8 cellular contexts compared by ENCODE assay signal in genomic region chr1:18948913-18949688, GRCh38. TPM values are rescaled to one million over a fixed set of nuclear protein-coding genes. Genes with fewer than 3 reads are reported as not detected.
A peak's percentile ranks its signal among the peaks of the same experiment; 100 is the strongest.
DNase-seq lines count a peak whose midpoint lies in the region; ATAC-seq and TF ChIP-seq lines count a peak whose summit lies in the region.

No MANE protein-coding gene starts in this region.

- H3K27me3 Mint-ChIP-seq in T-helper 2 cell treated with Interferon-gamma antibody and Interleukin-4, amounts not matched to agents 5 μg/mL and 100 μg/mL, for 36 hours (ENCODE audit: low read depth), result no peaks in the 10 kb centered on the region

- H3K27ac ChIP-seq in right lobe of liver (peak overlapping the region; percentile 66 to 84 (median 82)), thymus (ENCODE audit: low read depth) (peak overlapping the region; percentile 8)

- H3K4me3 Mint-ChIP-seq in T-helper 2 cell treated with Interferon-gamma antibody and Interleukin-4, amounts not matched to agents 5 μg/mL and 100 μg/mL, for 36 hours, result peak overlapping the region; percentile 78

- intact Hi-C loops in right lobe of liver (cut with DNase I), result no loop called here

- H3K36me3 ChIP-seq in right lobe of liver, result no peaks in the 10 kb centered on the region
- H3K36me3 ChIP-seq in thymus (ENCODE audit: control insufficient read depth, insufficient read depth), result no peaks in the 10 kb centered on the region

- H3K9me3 Mint-ChIP-seq in T-helper 2 cell treated with Interferon-gamma antibody and Interleukin-4, amounts not matched to agents 5 μg/mL and 100 μg/mL, for 36 hours, result no peaks in the 10 kb centered on the region

- H3K4me1 ChIP-seq in right lobe of liver (peaks cover 0 to 71% (median 30%) of the 10 kb centered on the region in 4 donors), thymus (ENCODE audit: control insufficient read depth, insufficient read depth, low read length) (peaks cover 61% of the 10 kb centered on the region)

- peak; percentile 73 to 85 (median 80) for ATAC-seq in right lobe of liver
- no peak for ATAC-seq in GM21447 (IDR thresholded peaks at IDR 0.05; ENCODE audit: unreplicated experiment)
- ATAC-seq in GM18519 (IDR thresholded peaks at IDR 0.05; ENCODE audit: low FRiP score, unreplicated experiment), result no peak

- H3K36me3 Mint-ChIP-seq in T-helper 2 cell treated with Interferon-gamma antibody and Interleukin-4, amounts not matched to agents 5 μg/mL and 100 μg/mL, for 36 hours (ENCODE audit: low read depth), result peaks cover 14% of the 10 kb centered on the region

- TF ChIP-seq POLR2A in right lobe of liver (IDR thresholded peaks at IDR 0.05), result no peak

- H3K4me1 Mint-ChIP-seq in T-helper 2 cell treated with Interferon-gamma antibody and Interleukin-4, amounts not matched to agents 5 μg/mL and 100 μg/mL, for 36 hours (ENCODE audit: low read depth), result peaks cover 87% of the 10 kb centered on the region

- peak overlapping the region; percentile 97 for H3K27ac Mint-ChIP-seq in T-helper 2 cell treated with Interferon-gamma antibody and Interleukin-4, amounts not matched to agents 5 μg/mL and 100 μg/mL, for 36 hours

- no peaks in the 10 kb centered on the region for H3K9me3 ChIP-seq in right lobe of liver
- H3K9me3 ChIP-seq in thymus (ENCODE audit: control insufficient read depth), result no peaks in the 10 kb centered on the region

- 13% methylated on average over 21 of the region's 23 CpGs for WGBS in right lobe of liver (ENCODE audit: insufficient coverage, low coverage, low lambda C conversion rate, missing lambda C conversion rate)
- 68% methylated on average over 23 of the region's 23 CpGs for WGBS in thymus

- H3K27me3 ChIP-seq in right lobe of liver, result no peaks in the 10 kb centered on the region
- no peaks in the 10 kb centered on the region for H3K27me3 ChIP-seq in thymus (ENCODE audit: control insufficient read depth, insufficient read depth)

- H3K4me3 ChIP-seq in cardiac fibroblast (replicated peaks in 1 of 2; ENCODE audit: low read depth in 2 of 2, low read length in 2 of 2), result peak overlapping the region in 1 of 2 donors; percentile 12
- peak overlapping the region in 1 of 3 donors; percentile 10 for H3K4me3 ChIP-seq in right lobe of liver
- H3K4me3 ChIP-seq in thymus (ENCODE audit: low read length), result no peak overlapping the region

- no peak for DNase-seq in T-helper 2 cell treated with Interferon-gamma antibody and Interleukin-4, amounts not matched to agents 5 μg/mL and 100 μg/mL, for 36 hours (ENCODE audit: low spot score)
- DNase-seq in T-helper 2 cell, result no peak
- DNase-seq in cardiac fibroblast (ENCODE audit: low read depth in 2 of 2), result peak; percentile 73 to 83
- DNase-seq in right lobe of liver, result peak; percentile 74 to 90 (median 87)
- DNase-seq in DMS153 treated with DMSO at 0.1 percent for 48 hours (lab: John Stamatoyannopoulos, UW; ENCODE audit: unreplicated experiment), result no peak

- TF ChIP-seq CTCF in cardiac fibroblast (IDR thresholded peaks at IDR 0.05; ENCODE audit: low read depth, low read length) (peak; percentile 26), right lobe of liver (IDR thresholded peaks at IDR 0.05) (no peak)

RNA-seq across cellular contexts. Expression of gene IFFO2, which starts 7.4 kb away (rescaled TPM):
- 10 to 100 TPM in 2 of 6 experiments, 1 to 10 TPM in 4; 2.9 to 12.7 (median 7.2) TPM for total RNA-seq in right lobe of liver
- 22.6 TPM for polyA plus RNA-seq in thymus

RNA-seq across cellular contexts. Expression of gene ALDH4A1, which starts 46.7 kb away (rescaled TPM):
- total RNA-seq in right lobe of liver, result 100 to 1,000 TPM; 218 to 364 (median 265) TPM
- 24.6 TPM for polyA plus RNA-seq in thymus

Comparison
In these comparisons a context has a peak if more than half of its experiments do, and no peak if none do; other contexts are left out.
1. DNase-seq: peak in cardiac fibroblast (2 of 2) and right lobe of liver (3 of 3); none in T-helper 2 cell treated with Interferon-gamma antibody and Interleukin-4, amounts not matched to agents 5 μg/mL and 100 μg/mL, for 36 hours (single experiment), T-helper 2 cell (0 of 5) and DMS153 treated with DMSO at 0.1 percent for 48 hours (single experiment).
2. ATAC-seq: peak in right lobe of liver (4 of 4); none in GM21447 (single experiment) and GM18519 (single experiment).